In the genomic region with DNA sequence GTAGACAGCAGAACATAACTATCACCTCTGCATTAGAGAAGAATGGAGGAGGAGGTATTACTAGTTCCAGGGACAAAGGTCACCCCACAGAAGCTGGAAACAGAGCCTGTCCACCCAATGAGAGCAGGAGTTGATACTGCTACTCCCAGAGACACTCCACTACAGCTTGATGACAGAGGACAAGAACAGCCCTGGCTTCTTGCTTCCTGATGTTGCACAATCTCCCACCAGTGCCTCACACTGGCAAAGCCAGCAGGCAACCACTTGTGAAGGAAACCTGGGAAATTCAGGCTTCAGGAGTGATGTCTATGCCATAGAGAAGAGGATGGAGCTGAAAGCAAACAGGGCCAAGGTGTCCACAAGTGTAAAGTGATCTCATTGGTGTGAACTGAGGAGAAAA, we compare ENCODE assay signal across 2 cellular contexts.
A peak's percentile ranks its signal among the peaks of the same experiment; 100 is the strongest.
TF ChIP-seq lines count a peak whose summit lies in the region.

No MANE protein-coding gene starts in this region.

TF ChIP-seq in A549, 52 proteins besides CTCF, POLR2A, EP300 and RAD21 (continued from another document):
- TF ChIP-seq, protein P1, sequence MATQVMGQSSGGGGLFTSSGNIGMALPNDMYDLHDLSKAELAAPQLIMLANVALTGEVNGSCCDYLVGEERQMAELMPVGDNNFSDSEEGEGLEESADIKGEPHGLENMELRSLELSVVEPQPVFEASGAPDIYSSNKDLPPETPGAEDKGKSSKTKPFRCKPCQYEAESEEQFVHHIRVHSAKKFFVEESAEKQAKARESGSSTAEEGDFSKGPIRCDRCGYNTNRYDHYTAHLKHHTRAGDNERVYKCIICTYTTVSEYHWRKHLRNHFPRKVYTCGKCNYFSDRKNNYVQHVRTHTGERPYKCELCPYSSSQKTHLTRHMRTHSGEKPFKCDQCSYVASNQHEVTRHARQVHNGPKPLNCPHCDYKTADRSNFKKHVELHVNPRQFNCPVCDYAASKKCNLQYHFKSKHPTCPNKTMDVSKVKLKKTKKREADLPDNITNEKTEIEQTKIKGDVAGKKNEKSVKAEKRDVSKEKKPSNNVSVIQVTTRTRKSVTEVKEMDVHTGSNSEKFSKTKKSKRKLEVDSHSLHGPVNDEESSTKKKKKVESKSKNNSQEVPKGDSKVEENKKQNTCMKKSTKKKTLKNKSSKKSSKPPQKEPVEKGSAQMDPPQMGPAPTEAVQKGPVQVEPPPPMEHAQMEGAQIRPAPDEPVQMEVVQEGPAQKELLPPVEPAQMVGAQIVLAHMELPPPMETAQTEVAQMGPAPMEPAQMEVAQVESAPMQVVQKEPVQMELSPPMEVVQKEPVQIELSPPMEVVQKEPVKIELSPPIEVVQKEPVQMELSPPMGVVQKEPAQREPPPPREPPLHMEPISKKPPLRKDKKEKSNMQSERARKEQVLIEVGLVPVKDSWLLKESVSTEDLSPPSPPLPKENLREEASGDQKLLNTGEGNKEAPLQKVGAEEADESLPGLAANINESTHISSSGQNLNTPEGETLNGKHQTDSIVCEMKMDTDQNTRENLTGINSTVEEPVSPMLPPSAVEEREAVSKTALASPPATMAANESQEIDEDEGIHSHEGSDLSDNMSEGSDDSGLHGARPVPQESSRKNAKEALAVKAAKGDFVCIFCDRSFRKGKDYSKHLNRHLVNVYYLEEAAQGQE (IDR thresholded peaks at IDR 0.05): no peak

TF ChIP-seq in Ishikawa, 13 proteins besides CTCF, POLR2A, EP300 and RAD21 (continued from another document):
- TF ChIP-seq, protein P1 (IDR thresholded peaks at IDR 0.05; ENCODE audit: low read depth): no peak
- peak; percentile 61 for TF ChIP-seq CEBPB (IDR thresholded peaks at IDR 0.05)
- TF ChIP-seq EGR1 (IDR thresholded peaks at IDR 0.05): no peak
- TF ChIP-seq TAF1 (IDR thresholded peaks at IDR 0.05; ENCODE audit: low read depth): no peak
